26 cellular contexts compared by ENCODE assay signal in genomic region chr4:111433436-111433835, GRCh38.
"Had no signal": no experiment of that assay in that cellular context is flagged by ENCODE, and none has a peak within 500 bp of the region (broad histone marks: within the 10 kb centered on the region; RNA-seq: fewer than 3 reads in every experiment).

No MANE protein-coding gene starts in this region.

- H3K27ac ChIP-seq: ascending aorta, body of pancreas, SJCRH30 had no signal

- H3K27me3 ChIP-seq: ascending aorta, body of pancreas, SJCRH30 had no signal

- H3K4me1 ChIP-seq: ascending aorta, body of pancreas, SJCRH30 had no signal

- H3K9me3 ChIP-seq: ascending aorta, body of pancreas, SJCRH30 had no signal

- ATAC-seq: activated CD8-positive, alpha-beta memory T cell treated with anti-CD3 and anti-CD28 coated beads, Interleukin-2, amount 10 ng/mL, durations not matched to agents 7 days and 5 days; body of pancreas; Panc1; T-helper 17 cell; WTC11 had no signal

- DNase-seq: activated CD4-positive, alpha-beta T cell treated with anti-CD3 and anti-CD28 coated beads for 48 hours; activated CD4-positive, alpha-beta T cell treated with anti-CD3 and anti-CD28 coated beads, Interleukin-2, amount 50 U/mL, for 4 hours; activated CD4-positive, CD25-positive, alpha-beta regulatory T cell treated with anti-CD3 and anti-CD28 coated beads, Interleukin-2, amount 50 U/mL, for 72 hours; activated CD8-positive, alpha-beta memory T cell treated with anti-CD3 and anti-CD28 coated beads, Interleukin-2, amount 10 ng/mL, durations not matched to agents 7 days and 5 days; activated effector memory CD4-positive, alpha-beta T cell treated with Interleukin-2 at 50 U/mL for 16 hours; activated naive CD4-positive, alpha-beta T cell; activated T-cell treated with anti-CD3 and anti-CD28 coated beads, Interleukin-2, amount 50 U/mL, for 24 hours; amniotic stem cell; body of pancreas; MM.1S; NCI-H1105; NCI-H1436; NCI-H187 treated with DMSO at 0.1 percent for 48 hours; NCI-H2171; NCI-H2227 treated with DMSO at 0.1 percent for 48 hours; NCI-H526; NK-92 treated with Interleukin-12 subunit alpha and Interleukin-12 subunit beta, amount 100 ng/mL, for 24 hours; OCI-M1; Right ventricle myocardium superior; RPMI8226; T-helper 17 cell; T-helper 9 cell had no signal

- H3K36me3 ChIP-seq: ascending aorta, SJCRH30 had no signal

- H3K4me3 ChIP-seq: ascending aorta, body of pancreas, SJCRH30 had no signal
